In genomic region chr4:98006060-98006459, GRCh38 we compare ENCODE assay signal across 21 cellular contexts.
"Had no signal": no experiment of that assay in that cellular context is flagged by ENCODE, and none has a peak within 500 bp of the region (broad histone marks: within the 10 kb centered on the region; RNA-seq: fewer than 3 reads in every experiment).

No MANE protein-coding gene starts in this region.

- DNase-seq: Kasumi-1, MM.1S, NCI-H1092 treated with DMSO at 0.1 percent for 48 hours, NCI-H1436, NCI-H187, NCI-H2029, NCI-H2081 treated with DMSO at 0.1 percent for 48 hours, NCI-H2171, NCI-H226, NCI-H446, NCI-H510A, NCI-H524 treated with DMSO at 0.1 percent for 48 hours, NCI-H69, NCI-H774, Right ventricle myocardium superior, RPMI8226, SIG-M5 had no signal

- H3K4me3 ChIP-seq: K562, SJSA1, SK-N-MC had no signal

- H3K9me3 ChIP-seq: SJSA1 had no signal

- H3K27me3 ChIP-seq: SJSA1 had no signal

- H3K36me3 ChIP-seq: SJSA1 had no signal

- H3K27ac ChIP-seq: KMS-11, SJSA1, SK-N-MC had no signal

- ATAC-seq: K562 had no signal

- H3K4me1 ChIP-seq: SJSA1 had no signal
